Comparison of ENCODE assay signal across 23 cellular contexts in genomic region chr14:94611179-94611578, GRCh38. TPM values are rescaled to one million over a fixed set of nuclear protein-coding genes. Genes with fewer than 3 reads are reported as not detected.
DNase-seq lines count a peak whose midpoint lies in the region; ATAC-seq and TF ChIP-seq lines count a peak whose summit lies in the region.
"Had no signal": no experiment of that assay in that cellular context is flagged by ENCODE, and none has a peak within 500 bp of the region (broad histone marks: within the 10 kb centered on the region; RNA-seq: fewer than 3 reads in every experiment).

No MANE protein-coding gene starts in this region.

- no peaks in the 10 kb centered on the region for H3K9me3 ChIP-seq in left ventricle myocardium inferior (replicated peaks)
- H3K9me3 ChIP-seq in mammary epithelial cell (replicated peaks; ENCODE audit: insufficient read depth, low read length), result no peaks in the 10 kb centered on the region
- H3K9me3 ChIP-seq in osteoblast (ENCODE audit: low read depth, low read length), result no peaks in the 10 kb centered on the region
- H3K9me3 ChIP-seq: BE2C, MG63, Peyer's patch had no signal

- H3K27ac ChIP-seq in left ventricle myocardium inferior (replicated peaks), result peak overlapping the region; percentile 75
- H3K27ac ChIP-seq in mammary epithelial cell (ENCODE audit: insufficient read depth, low read depth, low read length), result peak overlapping the region; percentile 68
- H3K27ac ChIP-seq in osteoblast (ENCODE audit: low read depth, low read length), result peak overlapping the region; percentile 79
- H3K27ac ChIP-seq: HL-60 had no signal

- no peak overlapping the region for H3K4me2 ChIP-seq in mammary epithelial cell (ENCODE audit: insufficient read depth, low read depth, low read length)
- H3K4me2 ChIP-seq in osteoblast (ENCODE audit: insufficient read depth, low read length), result no peak overlapping the region

- no peak for DNase-seq in left ventricle myocardium inferior
- DNase-seq in Right ventricle myocardium superior, result no peak
- DNase-seq in mammary epithelial cell, result no peak
- DNase-seq in osteoblast (ENCODE audit: insufficient read length, low spot score, missing footprints), result no peak
- no peak for DNase-seq in activated CD8-positive, alpha-beta memory T cell treated with anti-CD3 and anti-CD28 coated beads, Interleukin-2, amount 50 U/mL, for 4 hours
- no peak for DNase-seq in inferior parietal cortex (ENCODE audit: extremely low spot score)
- DNase-seq in CD1c-positive myeloid dendritic cell (ENCODE audit: extremely low spot score), result no peak
- no peak for DNase-seq in NCI-H1436 treated with DMSO at 0.1 percent for 48 hours (lab: John Stamatoyannopoulos, UW)
- DNase-seq: BE2C; CD4-positive, alpha-beta memory T cell; Karpas-422; NCI-H1092; NCI-H2081; NCI-H2171 treated with DMSO at 0.1 percent for 48 hours; NCI-H446; NCI-H69; Peyer's patch; SIG-M5 had no signal

- intact Hi-C loops in left ventricle myocardium inferior (cut with micrococcal nuclease), result no loop called here
- intact Hi-C loops in Right ventricle myocardium superior (cut with DNase I), result no loop called here
- intact Hi-C loops in mammary epithelial cell (cut with micrococcal nuclease), result no loop called here

- dilution Hi-C loops in mammary epithelial cell (cut with HindIII; ENCODE audit: low sequenced_read_pairs), result no loop called here

- TF ChIP-seq CTCF in left ventricle myocardium inferior (IDR thresholded peaks at IDR 0.05; ENCODE audit: borderline replicate concordance) (no peak), mammary epithelial cell (conservative IDR thresholded peaks at IDR 0.05 in 1 of 2, IDR thresholded peaks at IDR 0.05 in 1 of 2; ENCODE audit: extremely low read depth in 1 of 2, insufficient read depth in 1 of 2, low read depth in 1 of 2, low read length in 2 of 2) (no peak), osteoblast (IDR thresholded peaks at IDR 0.05; ENCODE audit: extremely low read depth, low read depth, low read length) (no peak)

- H3K4me1 ChIP-seq in left ventricle myocardium inferior (peaks cover 10% of the 10 kb centered on the region), mammary epithelial cell (ENCODE audit: insufficient read depth, low read length) (peaks cover 34% of the 10 kb centered on the region), osteoblast (ENCODE audit: insufficient read depth, low read length) (peaks cover 13% of the 10 kb centered on the region)
- H3K4me1 ChIP-seq: BE2C had no signal

- H3K79me2 ChIP-seq in mammary epithelial cell (ENCODE audit: insufficient read depth, low read length), result no peaks in the 10 kb centered on the region
- no peaks in the 10 kb centered on the region for H3K79me2 ChIP-seq in osteoblast (ENCODE audit: insufficient read depth, low read length)

- 100% methylated on average over 2 of the region's 5 CpGs for WGBS in mammary epithelial cell (ENCODE audit: low coverage, missing lambda C conversion rate)

- no peaks in the 10 kb centered on the region for H3K36me3 ChIP-seq in left ventricle myocardium inferior
- H3K36me3 ChIP-seq in mammary epithelial cell (ENCODE audit: insufficient read depth, low read length), result no peaks in the 10 kb centered on the region
- H3K36me3 ChIP-seq in osteoblast (ENCODE audit: insufficient read depth, low read length), result no peaks in the 10 kb centered on the region
- H3K36me3 ChIP-seq: BE2C, MG63, Peyer's patch had no signal

- H4K20me1 ChIP-seq in mammary epithelial cell (ENCODE audit: insufficient read depth, low read length) (no peaks in the 10 kb centered on the region), osteoblast (ENCODE audit: insufficient read depth, low read length) (no peaks in the 10 kb centered on the region)

- in situ Hi-C loops in mammary epithelial cell (cut with MboI; ENCODE audit: low sequenced_read_pairs in 2 of 2), result no loop called here

- CTCF ChIA-PET in mammary epithelial cell (lab: Charles Lee; ENCODE audit: low non-redundant PET), result no interaction called here

- H2AFZ ChIP-seq in mammary epithelial cell (ENCODE audit: low read depth, low read length), result no peak overlapping the region
- no peak overlapping the region for H2AFZ ChIP-seq in osteoblast (ENCODE audit: low read length)

- no TSS peak for BruUV-seq in mammary epithelial cell (replicated peaks; lab: Mats Ljungman, UMichigan)

- H3K27me3 ChIP-seq in left ventricle myocardium inferior (ENCODE audit: low read depth), result peaks cover 4% of the 10 kb centered on the region
- no peaks in the 10 kb centered on the region for H3K27me3 ChIP-seq in mammary epithelial cell (ENCODE audit: insufficient read depth, low read length)
- no peaks in the 10 kb centered on the region for H3K27me3 ChIP-seq in osteoblast (ENCODE audit: insufficient read depth, low read length)
- H3K27me3 ChIP-seq: BE2C, MG63, Peyer's patch had no signal

- no peak for ATAC-seq in Right ventricle myocardium superior (ENCODE audit: poor library complexity)

- no peak overlapping the region for H3K9ac ChIP-seq in mammary epithelial cell (ENCODE audit: insufficient read depth, low read length)

- H3K4me3 ChIP-seq in left ventricle myocardium inferior (no peak overlapping the region), mammary epithelial cell (replicated peaks in 1 of 3; ENCODE audit: insufficient read depth in 1 of 3, low read depth in 2 of 3, low read length in 3 of 3) (no peak overlapping the region), osteoblast (ENCODE audit: insufficient read depth, low read length) (no peak overlapping the region)
- H3K4me3 ChIP-seq: MG63, Peyer's patch had no signal

RNA-seq across cellular contexts. Expression of gene SERPINA3, which starts 1.0 kb away (rescaled TPM):
- 45.5 TPM for total RNA-seq in left ventricle myocardium inferior
- total RNA-seq in Right ventricle myocardium superior, result 55.2 TPM
- 100 to 1,000 TPM in 1 of 2 donors, 1 to 10 TPM in 1; 5.2 to 998 TPM for total RNA-seq in mammary epithelial cell
- 17.5 TPM for polyA plus RNA-seq in mammary epithelial cell
- 7.9 TPM for polyA minus RNA-seq in mammary epithelial cell
- total RNA-seq in osteoblast, result 2.7 and 5.1 TPM in 2 replicates
- total RNA-seq: CD4-positive, alpha-beta memory T cell; HFFc6; HT1080 had no signal
- polyA plus RNA-seq: CD4-positive, alpha-beta memory T cell; IgD-negative memory B cell had no signal

RNA-seq across cellular contexts. Expression of gene SERPINA5, which starts 30.0 kb away (rescaled TPM):
- 2.1 TPM for total RNA-seq in left ventricle myocardium inferior
- 2.7 TPM for total RNA-seq in Right ventricle myocardium superior
- 1 to 10 TPM in 1 of 2 donors, not detected in 1; 1.7 TPM for total RNA-seq in mammary epithelial cell
- polyA plus RNA-seq in mammary epithelial cell, result 0.22 TPM
- polyA minus RNA-seq in mammary epithelial cell, result not detected
- total RNA-seq in osteoblast, result 0.36 and 0.59 TPM in 2 replicates
- total RNA-seq: CD4-positive, alpha-beta memory T cell; HFFc6; HT1080; Peyer's patch had no signal
- polyA plus RNA-seq: CD4-positive, alpha-beta memory T cell; IgD-negative memory B cell had no signal

RNA-seq across cellular contexts. Expression of gene SERPINA4, which starts 49.9 kb away (rescaled TPM):
- total RNA-seq in left ventricle myocardium inferior, result not detected
- total RNA-seq in Right ventricle myocardium superior, result not detected
- not detected for total RNA-seq in mammary epithelial cell
- polyA plus RNA-seq in mammary epithelial cell, result not detected
- polyA minus RNA-seq in mammary epithelial cell, result not detected
- not detected in 2 replicates for total RNA-seq in osteoblast
- total RNA-seq: CD4-positive, alpha-beta memory T cell; HFFc6; HT1080; Peyer's patch had no signal
- polyA plus RNA-seq: CD4-positive, alpha-beta memory T cell; IgD-negative memory B cell had no signal
